ENCODE assay signal across 1 cellular context in the genomic region with DNA sequence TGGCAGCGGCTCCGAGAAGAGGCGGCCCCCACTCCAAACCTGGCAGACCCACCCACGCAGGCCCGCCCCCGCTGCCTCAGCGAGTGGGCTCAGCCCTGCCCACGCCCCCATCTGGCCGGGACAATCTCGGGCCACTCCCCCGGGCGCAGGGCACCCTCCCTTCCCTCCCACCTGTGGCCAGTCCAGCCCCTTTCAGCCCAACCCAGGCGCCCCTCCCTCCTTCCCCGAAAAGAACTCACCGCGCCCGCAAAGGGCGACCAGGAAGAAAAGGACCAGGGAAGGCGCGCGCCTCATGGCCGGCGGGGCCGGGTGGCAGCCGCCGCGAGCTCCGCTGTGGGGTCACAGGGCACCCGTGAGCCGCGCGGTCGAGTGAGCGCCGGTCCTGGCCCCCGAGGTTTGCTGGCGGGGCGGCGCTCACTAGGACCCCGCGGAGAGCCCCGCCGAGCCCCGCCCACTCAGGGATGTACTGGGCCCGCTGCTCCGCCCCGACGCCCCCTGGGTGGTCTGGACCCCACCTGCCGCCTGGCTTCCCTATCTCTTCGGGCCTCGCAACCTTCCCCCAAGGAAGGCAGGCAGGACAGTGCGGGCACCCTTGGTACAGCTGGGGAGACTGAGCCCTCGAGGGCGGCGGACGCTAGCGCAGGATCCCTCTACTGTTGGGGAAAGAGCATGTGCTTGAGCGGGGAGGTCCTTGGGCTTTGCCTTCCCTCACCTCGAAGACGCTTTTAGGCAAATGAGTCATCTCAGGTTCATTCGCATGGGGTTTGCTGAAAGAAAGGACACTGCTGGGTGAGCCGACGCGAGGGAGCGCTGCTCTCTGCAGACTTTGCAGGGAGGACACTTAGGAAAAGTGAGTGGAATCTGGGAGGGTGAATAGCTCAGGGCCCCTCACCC.
TF ChIP-seq lines count a peak whose summit lies in the region.

A gene with protein sequence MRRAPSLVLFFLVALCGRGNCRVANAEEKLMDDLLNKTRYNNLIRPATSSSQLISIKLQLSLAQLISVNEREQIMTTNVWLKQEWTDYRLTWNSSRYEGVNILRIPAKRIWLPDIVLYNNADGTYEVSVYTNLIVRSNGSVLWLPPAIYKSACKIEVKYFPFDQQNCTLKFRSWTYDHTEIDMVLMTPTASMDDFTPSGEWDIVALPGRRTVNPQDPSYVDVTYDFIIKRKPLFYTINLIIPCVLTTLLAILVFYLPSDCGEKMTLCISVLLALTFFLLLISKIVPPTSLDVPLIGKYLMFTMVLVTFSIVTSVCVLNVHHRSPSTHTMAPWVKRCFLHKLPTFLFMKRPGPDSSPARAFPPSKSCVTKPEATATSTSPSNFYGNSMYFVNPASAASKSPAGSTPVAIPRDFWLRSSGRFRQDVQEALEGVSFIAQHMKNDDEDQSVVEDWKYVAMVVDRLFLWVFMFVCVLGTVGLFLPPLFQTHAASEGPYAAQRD (minus strand): TSS at position 371 of the 894 bp plus-strand sequence. CDS start 77 bp downstream, at position 294.

TF ChIP-seq in H1, 55 proteins besides CTCF, POLR2A, EP300 and RAD21 (continued from another document):
- TF ChIP-seq TAF1 (IDR thresholded peaks at IDR 0.05; ENCODE audit: low read depth, low read length) (no peak; the same call in 1 of the 2 replicates), TBP (IDR thresholded peaks at IDR 0.05; ENCODE audit: low read depth, low read length) (0 out of 2 replicates have a peak, but pooled peaks have one; percentile 11), SUZ12 (IDR thresholded peaks at IDR 0.05; ENCODE audit: low read length) (no peak), SP4 (IDR thresholded peaks at IDR 0.05; ENCODE audit: low read length) (peak; percentile 37; the same call in 1 of the 2 replicates), GTF2F1 (IDR thresholded peaks at IDR 0.05; ENCODE audit: borderline replicate concordance, low read depth, low read length) (no peak; the same call in 1 of the 2 replicates), MAFK (IDR thresholded peaks at IDR 0.05; ENCODE audit: low read depth, low read length) (no peak)
- TF ChIP-seq, protein P1, sequence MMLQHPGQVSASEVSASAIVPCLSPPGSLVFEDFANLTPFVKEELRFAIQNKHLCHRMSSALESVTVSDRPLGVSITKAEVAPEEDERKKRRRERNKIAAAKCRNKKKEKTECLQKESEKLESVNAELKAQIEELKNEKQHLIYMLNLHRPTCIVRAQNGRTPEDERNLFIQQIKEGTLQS (IDR thresholded peaks at IDR 0.05; ENCODE audit: insufficient read depth, low read depth, low read length), result no peak
